7 cellular contexts compared by ENCODE assay signal in the genomic region with DNA sequence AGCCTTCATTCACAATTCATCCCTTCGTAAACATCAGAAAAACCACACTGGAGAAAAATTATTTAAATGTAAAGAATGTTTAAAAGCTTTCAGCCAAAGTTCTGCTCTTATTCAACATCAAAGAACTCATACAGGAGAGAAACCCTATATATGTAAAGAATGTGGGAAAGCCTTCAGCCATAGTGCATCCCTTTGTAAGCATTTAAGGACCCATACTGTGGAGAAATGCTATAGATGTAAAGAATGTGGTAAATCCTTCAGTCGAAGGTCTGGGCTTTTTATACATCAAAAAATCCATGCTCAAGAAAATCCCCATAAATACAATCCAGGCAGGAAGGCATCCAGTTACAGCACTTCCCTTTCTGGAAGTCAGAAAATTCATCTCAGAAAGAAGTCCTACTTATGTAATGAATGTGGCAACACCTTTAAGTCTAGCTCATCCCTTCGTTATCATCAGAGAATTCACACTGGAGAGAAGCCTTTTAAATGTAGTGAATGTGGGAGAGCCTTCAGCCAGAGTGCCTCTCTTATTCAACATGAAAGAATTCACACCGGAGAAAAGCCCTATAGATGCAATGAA. TPM values are rescaled to one million over a fixed set of nuclear protein-coding genes. Genes with fewer than 3 reads are reported as not detected.
"Had no signal": no experiment of that assay in that cellular context is flagged by ENCODE, and none has a peak within 500 bp of the region (broad histone marks: within the 10 kb centered on the region; RNA-seq: fewer than 3 reads in every experiment).

No MANE protein-coding gene starts in this region.

RNA-seq across cellular contexts. Expression of a gene that starts 12.5 kb away (rescaled TPM):
- total RNA-seq: T-helper 2 cell treated with Interferon-gamma antibody and Interleukin-4, amounts not matched to agents 100 ng/mL and 5 ng/mL, for 36 hours had no signal

RNA-seq across cellular contexts. Expression of a gene that starts 57.8 kb away (rescaled TPM):
- total RNA-seq: activated CD4-positive, alpha-beta memory T cell treated with anti-CD3 and anti-CD28 coated beads for 36 hours; activated CD4-positive, alpha-beta T cell treated with anti-CD3 and anti-CD28 coated beads, Interleukin-2, amount 10 ng/mL, durations not matched to agents 7 days and 5 days; activated naive CD4-positive, alpha-beta T cell treated with anti-CD3 and anti-CD28 coated beads, Interleukin-2, amount 50 U/mL, for 72 hours; activated T-cell treated with anti-CD3 and anti-CD28 coated beads, Interleukin-2, amount 50 U/mL, for 4 hours; OCI-LY7; SJCRH30 had no signal
